Comparison of ENCODE assay signal across 19 cellular contexts in genomic region chr2:168034586-168034985, GRCh38.
"Had no signal": no experiment of that assay in that cellular context is flagged by ENCODE, and none has a peak within 500 bp of the region (broad histone marks: within the 10 kb centered on the region; RNA-seq: fewer than 3 reads in every experiment).

No MANE protein-coding gene starts in this region.

- ATAC-seq: left cardiac atrium, lower lobe of right lung, sciatic nerve had no signal

- H3K27ac Mint-ChIP-seq: activated naive CD8-positive, alpha-beta T cell; activated T-helper 1 cell treated with anti-CD3 and anti-CD28 coated beads, Interleukin-12 subunit alpha, Interleukin-12 subunit beta, Interleukin-2, Interleukin-4 antibody, amounts not matched to agents 30 ng/mL and 10 ng/mL and 1 ng/mL, durations not matched to agents 14 hours and 24 hours and 36 hours; type B pancreatic cell had no signal

- H3K4me3 Mint-ChIP-seq: activated naive CD8-positive, alpha-beta T cell; activated T-helper 1 cell treated with anti-CD3 and anti-CD28 coated beads, Interleukin-12 subunit alpha, Interleukin-12 subunit beta, Interleukin-2, Interleukin-4 antibody, amounts not matched to agents 30 ng/mL and 10 ng/mL and 1 ng/mL, durations not matched to agents 14 hours and 24 hours and 36 hours; endodermal cell; type B pancreatic cell had no signal

- H3K9me3 Mint-ChIP-seq: activated T-helper 1 cell treated with anti-CD3 and anti-CD28 coated beads, Interleukin-12 subunit alpha, Interleukin-12 subunit beta, Interleukin-2, Interleukin-4 antibody, amounts not matched to agents 30 ng/mL and 10 ng/mL and 1 ng/mL, durations not matched to agents 14 hours and 24 hours and 36 hours; endodermal cell; natural killer cell treated with Interleukin-12 subunit alpha and Interleukin-12 subunit beta and Interleukin-15 and Interleukin-18, amount 100 ng/mL, for 72 hours; type B pancreatic cell had no signal

- H3K4me3 ChIP-seq: lower lobe of right lung, pancreas, smooth muscle cell, stomach, testis had no signal

- H3K4me1 ChIP-seq: lower lobe of right lung, pancreas, testis had no signal

- DNase-seq: activated CD4-positive, alpha-beta T cell treated with anti-CD3 and anti-CD28 coated beads, Interleukin-2, amount 50 U/mL, for 4 hours; activated T-cell treated with anti-CD3 and anti-CD28 coated beads for 4 hours; endodermal cell; foreskin fibroblast; glutamatergic neuron; hippocampal formation; left cardiac atrium; lower lobe of right lung; pancreas; stimulated activated CD4-positive, alpha-beta T cell treated with anti-CD3 and anti-CD28 coated beads, Interleukin-4, amount 100 ng/mL, for 1 hour; stomach; testis had no signal

- H3K36me3 ChIP-seq: lower lobe of right lung, neutrophil, pancreas had no signal

- H3K9me3 ChIP-seq: lower lobe of right lung, neutrophil, pancreas, stomach, testis had no signal

- H3K27me3 Mint-ChIP-seq: activated naive CD8-positive, alpha-beta T cell; natural killer cell treated with Interleukin-12 subunit alpha and Interleukin-12 subunit beta and Interleukin-15 and Interleukin-18, amount 100 ng/mL, for 72 hours; type B pancreatic cell had no signal

- H3K27me3 ChIP-seq: neutrophil, pancreas, stomach, testis had no signal
